31 cellular contexts compared by ENCODE assay signal in the genomic region with DNA sequence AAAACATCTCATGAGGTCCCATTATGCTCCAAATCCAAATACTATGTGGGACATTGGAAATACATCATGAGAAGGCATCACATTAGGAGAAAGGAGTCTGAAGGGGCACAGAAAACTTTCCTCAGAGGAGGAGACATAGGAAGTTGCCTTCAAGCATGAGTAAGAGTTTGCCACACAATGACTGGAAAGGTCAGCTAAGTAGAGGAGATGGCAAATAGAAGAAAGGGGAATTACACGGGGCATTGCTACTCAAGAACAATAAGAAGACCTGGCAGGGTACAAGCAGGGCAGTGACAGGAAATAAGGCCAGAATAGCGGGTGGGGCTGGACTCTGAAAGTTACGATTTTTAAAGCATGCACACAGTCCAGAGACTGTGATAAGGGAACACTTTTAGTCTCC.
"Had no signal": no experiment of that assay in that cellular context is flagged by ENCODE, and none has a peak within 500 bp of the region (broad histone marks: within the 10 kb centered on the region; RNA-seq: fewer than 3 reads in every experiment).

No MANE protein-coding gene starts in this region.

- ATAC-seq: activated CD4-positive, CD25-positive, alpha-beta regulatory T cell treated with anti-CD3 and anti-CD28 coated beads, Interleukin-2, amount 50 U/mL, for 24 hours; gastroesophageal sphincter; naive thymus-derived CD4-positive, alpha-beta T cell; right lobe of liver; stimulated activated naive CD8-positive, alpha-beta T cell treated with anti-CD3 and anti-CD28 coated beads, Interleukin-15, Interleukin-2, amounts not matched to agents 100 U/mL and 50 U/mL, for 24 hours had no signal

- H3K4me1 Mint-ChIP-seq: activated naive CD4-positive, alpha-beta T cell treated with anti-CD3 and anti-CD28 coated beads, Interleukin-2, amount 10 ng/mL, durations not matched to agents 7 days and 5 days; activated naive CD8-positive, alpha-beta T cell treated with anti-CD3 and anti-CD28 coated beads, Interleukin-2, amount 10 ng/mL, durations not matched to agents 7 days and 5 days; endodermal cell; mesothelial cell of epicardium; naive thymus-derived CD4-positive, alpha-beta T cell had no signal

- H3K27ac ChIP-seq: brain microvascular endothelial cell, epithelial cell of prostate, esophagus squamous epithelium, gastroesophageal sphincter, right lobe of liver, testis, transverse colon, uterus, WERI-Rb-1 had no signal

- H3K9me3 ChIP-seq: esophagus squamous epithelium, gastroesophageal sphincter, right lobe of liver, testis, transverse colon, uterus had no signal

- H3K36me3 Mint-ChIP-seq: activated naive CD4-positive, alpha-beta T cell treated with anti-CD3 and anti-CD28 coated beads, Interleukin-2, amount 10 ng/mL, durations not matched to agents 7 days and 5 days; activated naive CD8-positive, alpha-beta T cell treated with anti-CD3 and anti-CD28 coated beads, Interleukin-2, amount 10 ng/mL, durations not matched to agents 7 days and 5 days; mesothelial cell of epicardium; naive thymus-derived CD4-positive, alpha-beta T cell had no signal

- H3K4me3 Mint-ChIP-seq: activated naive CD4-positive, alpha-beta T cell treated with anti-CD3 and anti-CD28 coated beads, Interleukin-2, amount 10 ng/mL, durations not matched to agents 7 days and 5 days; activated naive CD8-positive, alpha-beta T cell treated with anti-CD3 and anti-CD28 coated beads, Interleukin-2, amount 10 ng/mL, durations not matched to agents 7 days and 5 days; endodermal cell; mesothelial cell of epicardium; naive thymus-derived CD4-positive, alpha-beta T cell; neural crest cell; T-helper 1 cell treated with Interleukin-12 subunit alpha and Interleukin-12 subunit beta and Interleukin-4 antibody, amounts not matched to agents 30 μg/mL and 1 μg/mL, for 36 hours had no signal

- H3K9me3 Mint-ChIP-seq: activated naive CD4-positive, alpha-beta T cell treated with anti-CD3 and anti-CD28 coated beads, Interleukin-2, amount 10 ng/mL, durations not matched to agents 7 days and 5 days; endodermal cell; T-helper 1 cell treated with Interleukin-12 subunit alpha and Interleukin-12 subunit beta and Interleukin-4 antibody, amounts not matched to agents 30 μg/mL and 1 μg/mL, for 36 hours had no signal

- H3K27me3 ChIP-seq: brain microvascular endothelial cell, esophagus squamous epithelium, gastroesophageal sphincter, right lobe of liver, testis, transverse colon, uterus had no signal

- H3K27ac Mint-ChIP-seq: activated naive CD4-positive, alpha-beta T cell treated with anti-CD3 and anti-CD28 coated beads, Interleukin-2, amount 10 ng/mL, durations not matched to agents 7 days and 5 days; activated naive CD8-positive, alpha-beta T cell treated with anti-CD3 and anti-CD28 coated beads, Interleukin-2, amount 10 ng/mL, durations not matched to agents 7 days and 5 days; endodermal cell; mesothelial cell of epicardium; naive thymus-derived CD4-positive, alpha-beta T cell; T-helper 1 cell treated with Interleukin-12 subunit alpha and Interleukin-12 subunit beta and Interleukin-4 antibody, amounts not matched to agents 30 μg/mL and 1 μg/mL, for 36 hours had no signal

- H3K4me1 ChIP-seq: esophagus squamous epithelium, gastroesophageal sphincter, right lobe of liver, testis, transverse colon, uterus had no signal

- H3K36me3 ChIP-seq: brain microvascular endothelial cell, esophagus squamous epithelium, gastroesophageal sphincter, right lobe of liver, transverse colon, uterus, WERI-Rb-1 had no signal

- H3K4me3 ChIP-seq: esophagus squamous epithelium, gastroesophageal sphincter, right lobe of liver, testis, transverse colon, uterus had no signal

- H3K27me3 Mint-ChIP-seq: activated naive CD4-positive, alpha-beta T cell treated with anti-CD3 and anti-CD28 coated beads, Interleukin-2, amount 10 ng/mL, durations not matched to agents 7 days and 5 days; activated naive CD8-positive, alpha-beta T cell treated with anti-CD3 and anti-CD28 coated beads, Interleukin-2, amount 10 ng/mL, durations not matched to agents 7 days and 5 days had no signal

- DNase-seq: activated CD4-positive, alpha-beta T cell treated with anti-CD3 and anti-CD28 coated beads for 48 hours; activated CD4-positive, alpha-beta T cell treated with anti-CD3 and anti-CD28 coated beads, Interleukin-2, amount 50 U/mL, for 48 hours; activated CD8-positive, alpha-beta memory T cell treated with anti-CD3 and anti-CD28 coated beads, Interleukin-2, amount 50 U/mL, for 4 hours; activated gamma-delta T cell; activated naive CD4-positive, alpha-beta T cell treated with anti-CD3 and anti-CD28 coated beads, Interleukin-2, amount 10 ng/mL, durations not matched to agents 7 days and 5 days; activated naive CD8-positive, alpha-beta T cell treated with anti-CD3 and anti-CD28 coated beads, Interleukin-2, amount 10 ng/mL, durations not matched to agents 7 days and 5 days; activated T-cell treated with anti-CD3 and anti-CD28 coated beads, Interleukin-2, amount 50 U/mL, for 1 hour; brain microvascular endothelial cell; caudate nucleus; cortex of kidney; endodermal cell; esophagus squamous epithelium; hippocampal formation; kidney; naive thymus-derived CD4-positive, alpha-beta T cell; posterior cingulate gyrus; right lobe of liver; stimulated activated CD4-positive, alpha-beta T cell treated with anti-CD3 and anti-CD28 coated beads, Interleukin-2, amount 100 ng/mL, for 48 hours; stimulated activated naive CD8-positive, alpha-beta T cell treated with anti-CD3 and anti-CD28 coated beads, Interleukin-15, Interleukin-2, amounts not matched to agents 100 U/mL and 50 U/mL, for 24 hours; SW 1271; T-helper 9 cell; testis; transverse colon; uterus; WERI-Rb-1 had no signal
